In the genomic region with DNA sequence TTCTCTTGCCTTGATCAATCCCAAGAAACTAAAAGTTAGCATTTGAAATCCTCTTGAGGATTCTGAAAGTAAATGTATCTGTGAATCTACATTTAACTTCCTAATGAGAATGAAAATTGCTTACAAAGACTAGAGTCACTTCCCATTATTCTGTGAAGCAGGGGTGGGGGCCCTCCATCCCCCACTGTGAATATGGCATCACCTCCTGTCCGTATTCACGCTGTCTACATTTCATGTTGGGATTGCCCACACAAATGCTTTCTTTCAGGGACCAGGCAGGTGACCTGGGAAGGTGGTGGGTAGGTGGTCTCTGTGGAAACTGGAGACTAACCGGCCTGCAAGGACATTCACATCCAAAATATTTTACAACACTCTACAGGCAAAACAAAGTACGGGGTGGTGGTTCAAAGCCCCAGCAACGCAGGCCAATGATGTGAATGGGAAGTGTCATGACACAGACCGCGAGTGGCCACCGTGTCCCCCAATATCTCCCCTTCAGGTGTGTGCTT, we compare ENCODE assay signal across 25 cellular contexts. TPM values are rescaled to one million over a fixed set of nuclear protein-coding genes. Genes with fewer than 3 reads are reported as not detected.
DNase-seq lines count a peak whose midpoint lies in the region; ATAC-seq, FAIRE-seq and TF ChIP-seq lines count a peak whose summit lies in the region.
"Had no signal": no experiment of that assay in that cellular context is flagged by ENCODE, and none has a peak within 500 bp of the region (broad histone marks: within the 10 kb centered on the region; RNA-seq: fewer than 3 reads in every experiment).

No MANE protein-coding gene starts in this region.

- H3K79me2 ChIP-seq in HepG2 (ENCODE audit: insufficient read depth, low read length): no peaks in the 10 kb centered on the region

- TF ChIP-seq CTCF in HepG2 (CRISPR knock-in tag; IDR thresholded peaks at IDR 0.05) (no peak), right lobe of liver (IDR thresholded peaks at IDR 0.05) (no peak), IMR-90 (conservative IDR thresholded peaks at IDR 0.05; ENCODE audit: low read depth, low read length) (no peak)

- FAIRE-seq in HepG2 (lab: Jason Lieb, UNC): no peak
- no peak for FAIRE-seq in GM19239 (lab: Jason Lieb, UNC)
- FAIRE-seq: A549, HTR-8/SVneo had no signal

- BruUV-seq in HepG2 (replicated peaks; lab: Mats Ljungman, UMichigan) (TSS peak; percentile 12), IMR-90 (replicated peaks; lab: Mats Ljungman, UMichigan) (TSS peak; percentile 39)

- no peak overlapping the region for H3K4me3 ChIP-seq in HepG2 (replicated peaks in 1 of 3; ENCODE audit: insufficient read depth in 1 of 3, low read depth in 2 of 3, low read length in 3 of 3)
- H3K4me3 ChIP-seq in right lobe of liver: no peak overlapping the region
- H3K4me3 ChIP-seq in IMR-90 (ENCODE audit: insufficient read depth, low read depth, low read length): no peak overlapping the region
- no peak overlapping the region for H3K4me3 ChIP-seq in effector memory CD4-positive, alpha-beta T cell (ENCODE audit: insufficient read depth, low read depth, low read length, poor library complexity, severe bottlenecking)
- H3K4me3 ChIP-seq: A549; BLaER1 treated with 17β-estradiol and CSF1 and Interleukin-3, amounts not matched to agents 10 nM and 100 nM; GM23338 had no signal

- no peak overlapping the region for H3K56ac ChIP-seq in IMR-90 (ENCODE audit: extremely low read depth, insufficient read depth, low read length)

- H2BK120ac ChIP-seq in IMR-90 (ENCODE audit: low read depth, low read length): no peak overlapping the region

- H3K9me3 ChIP-seq in HepG2 (ENCODE audit: low read length) (no peaks in the 10 kb centered on the region), right lobe of liver (no peaks in the 10 kb centered on the region), IMR-90 (ENCODE audit: control insufficient read depth, insufficient read depth, low read length) (no peaks in the 10 kb centered on the region)
- no peaks in the 10 kb centered on the region for H3K9me3 ChIP-seq in effector memory CD4-positive, alpha-beta T cell (ENCODE audit: control insufficient read depth, low read length)
- H3K9me3 ChIP-seq: A549; BLaER1 treated with 17β-estradiol and CSF1 and Interleukin-3, amounts not matched to agents 10 nM and 100 nM had no signal

- TF ChIP-seq POLR2A in HepG2 (IDR thresholded peaks at IDR 0.05; ENCODE audit: insufficient read depth in 1 of 2, low read depth in 2 of 2, low read length in 2 of 2) (no peak), right lobe of liver (IDR thresholded peaks at IDR 0.05) (no peak), IMR-90 (IDR thresholded peaks at IDR 0.05; ENCODE audit: low read depth, low read length) (no peak)

- no peak overlapping the region for H2AK9ac ChIP-seq in IMR-90 (replicated peaks; ENCODE audit: low read depth, low read length, poor library complexity)

- H3K14ac ChIP-seq in IMR-90 (replicated peaks; ENCODE audit: low read depth, low read length): no peak overlapping the region

- no peak overlapping the region for H2BK5ac ChIP-seq in IMR-90 (ENCODE audit: low read depth, low read length, poor library complexity, severe bottlenecking)

- dilution Hi-C loops in IMR-90 (cut with HindIII; ENCODE audit: low sequenced_read_pairs, unreplicated experiment): no loop called here

- H3K27me3 ChIP-seq in HepG2 (ENCODE audit: control insufficient read depth in 1 of 2, insufficient read depth in 2 of 2, low read length in 2 of 2) (no peaks in the 10 kb centered on the region), right lobe of liver (no peaks in the 10 kb centered on the region), IMR-90 (ENCODE audit: control insufficient read depth, insufficient read depth, low read length) (no peaks in the 10 kb centered on the region)
- H3K27me3 ChIP-seq in effector memory CD4-positive, alpha-beta T cell (replicated peaks; ENCODE audit: control insufficient read depth, insufficient read depth, low read length, poor library complexity, severe bottlenecking): no peaks in the 10 kb centered on the region
- H3K27me3 ChIP-seq: BLaER1 treated with 17β-estradiol and CSF1 and Interleukin-3, amounts not matched to agents 10 nM and 100 nM had no signal

- no peak overlapping the region for H2BK15ac ChIP-seq in IMR-90 (ENCODE audit: low read depth, low read length)

- no peak overlapping the region for H3K4me3 Mint-ChIP-seq in memory B cell
- H3K4me3 Mint-ChIP-seq in T-helper 2 cell treated with Interferon-gamma antibody and Interleukin-4, amounts not matched to agents 5 μg/mL and 100 μg/mL, for 36 hours: no peak overlapping the region
- H3K4me3 Mint-ChIP-seq: GM23338, H9, HFFc6, IgD-negative memory B cell had no signal

- no peak overlapping the region for H2BK20ac ChIP-seq in IMR-90 (ENCODE audit: low read depth, low read length)

- WGBS in HepG2 (ENCODE audit: low lambda C conversion rate): 98% methylated on average over 8 of the region's 8 CpGs
- WGBS in right lobe of liver (ENCODE audit: insufficient coverage, low coverage, low lambda C conversion rate, missing lambda C conversion rate): 81% methylated on average over 7 of the region's 8 CpGs
- no CpG with 5 or more reads among the region's 8 CpGs for WGBS in IMR-90 (ENCODE audit: extremely low coverage in 2 of 2, insufficient read length in 1 of 2), 2 experiments

- H4K5ac ChIP-seq in IMR-90 (ENCODE audit: low read depth, low read length): no peak overlapping the region

- intact Hi-C loops in HepG2 (cut with micrococcal nuclease; ENCODE audit: unreplicated experiment): no loop called here
- intact Hi-C loops in right lobe of liver (cut with DNase I): no loop called here
- intact Hi-C loops in IMR-90 (cut with micrococcal nuclease): no loop called here

- H3K36me3 Mint-ChIP-seq in memory B cell: peaks cover 35% of the 10 kb centered on the region
- peaks cover 18% of the 10 kb centered on the region for H3K36me3 Mint-ChIP-seq in T-helper 2 cell treated with Interferon-gamma antibody and Interleukin-4, amounts not matched to agents 5 μg/mL and 100 μg/mL, for 36 hours (ENCODE audit: low read depth)

- TF ChIP-seq RAD21 in HepG2 (CRISPR knock-in tag; IDR thresholded peaks at IDR 0.05) (no peak), IMR-90 (IDR thresholded peaks at IDR 0.05; ENCODE audit: low read length) (no peak)

- CTCF ChIA-PET in HepG2 (lab: Yijun Ruan, JAX; ENCODE audit: low intra/inter-chr PET ratio, low total read pairs): no interaction called here
- CTCF ChIA-PET in IMR-90 (lab: Yijun Ruan, JAX): no interaction called here

- no peak for DNase-seq in HepG2 (ENCODE audit: low spot score)
- no peak for DNase-seq in right lobe of liver
- DNase-seq in IMR-90: no peak
- no peak for DNase-seq in memory B cell (ENCODE audit: low spot score in 2 of 2)
- DNase-seq in T-helper 2 cell treated with Interferon-gamma antibody and Interleukin-4, amounts not matched to agents 5 μg/mL and 100 μg/mL, for 36 hours (ENCODE audit: low spot score): no peak
- DNase-seq in GM19239 (ENCODE audit: insufficient read length, low spot score): no peak
- no peak for DNase-seq in effector memory CD4-positive, alpha-beta T cell
- DNase-seq: AML-193; Calu3; CD8-positive, alpha-beta memory T cell; DMS153; H9; HFFc6; MM.1S; NCI-H2029 treated with DMSO at 0.1 percent for 48 hours; NCI-H446 treated with DMSO at 0.1 percent for 48 hours; NCI-H526 treated with DMSO at 0.1 percent for 48 hours; SHP77 had no signal

- H3K18ac ChIP-seq in IMR-90 (ENCODE audit: low read depth, low read length): no peak overlapping the region

- peaks cover 41 to 63% of the 10 kb centered on the region in 2 experiments for H3K36me3 ChIP-seq in HepG2 (replicated peaks in 1 of 2; ENCODE audit: control insufficient read depth in 1 of 2, insufficient read depth in 2 of 2, low read length in 2 of 2)
- peaks cover 0 to 33% (median 5%) of the 10 kb centered on the region in 4 donors for H3K36me3 ChIP-seq in right lobe of liver
- H3K36me3 ChIP-seq in IMR-90 (ENCODE audit: control insufficient read depth, insufficient read depth, low read length): peaks cover 36% of the 10 kb centered on the region
- peaks cover 20% of the 10 kb centered on the region for H3K36me3 ChIP-seq in effector memory CD4-positive, alpha-beta T cell (ENCODE audit: control insufficient read depth, insufficient read depth, low read length)

- no peaks in the 10 kb centered on the region for H3K27me3 Mint-ChIP-seq in memory B cell
- H3K27me3 Mint-ChIP-seq in T-helper 2 cell treated with Interferon-gamma antibody and Interleukin-4, amounts not matched to agents 5 μg/mL and 100 μg/mL, for 36 hours (ENCODE audit: low read depth): no peaks in the 10 kb centered on the region
- H3K27me3 Mint-ChIP-seq: CD8-positive, alpha-beta memory T cell; IgD-negative memory B cell had no signal

- H3K9ac ChIP-seq in HepG2 (ENCODE audit: insufficient read depth, low read depth, low read length): no peak overlapping the region
- no peak overlapping the region for H3K9ac ChIP-seq in IMR-90 (ENCODE audit: low read depth, low read length)
- H3K9ac ChIP-seq: BLaER1 treated with 17β-estradiol and CSF1 and Interleukin-3, amounts not matched to agents 10 nM and 100 nM; KMS-11 had no signal

- no peak overlapping the region for H3K23ac ChIP-seq in IMR-90 (ENCODE audit: low read depth, low read length)

- H3K4me2 ChIP-seq in HepG2 (ENCODE audit: low read depth, low read length): no peak overlapping the region
- no peak overlapping the region for H3K4me2 ChIP-seq in IMR-90 (ENCODE audit: low read depth, low read length)
- H3K4me2 ChIP-seq: A549, GM23338, KMS-11 had no signal

- H4K91ac ChIP-seq in IMR-90 (ENCODE audit: insufficient read depth, low read depth, low read length): no peak overlapping the region

- in situ Hi-C loops in HepG2 (cut with HindIII; ENCODE audit: extremely low pct_ligation_motif_present, low pct_unique_long_range_greater_than_20kb): no loop called here
- in situ Hi-C loops in IMR-90 (cut with MboI; ENCODE audit: low sequenced_read_pairs): no loop called here

- H2AK5ac ChIP-seq in IMR-90 (ENCODE audit: low read depth, low read length): no peak overlapping the region

- H3K9me1 ChIP-seq in IMR-90 (ENCODE audit: insufficient read depth, low read length): peaks cover 5% of the 10 kb centered on the region; the same call in 1 of the 2 replicates

- H3K4me1 ChIP-seq in HepG2 (ENCODE audit: insufficient read depth, low read length) (no peaks in the 10 kb centered on the region), right lobe of liver (peaks cover 0 to 16% (median 7%) of the 10 kb centered on the region in 4 donors), IMR-90 (ENCODE audit: control insufficient read depth, insufficient read depth, low read length) (no peaks in the 10 kb centered on the region)
- H3K4me1 ChIP-seq in effector memory CD4-positive, alpha-beta T cell (ENCODE audit: control insufficient read depth, insufficient read depth, low read length, poor library complexity, severe bottlenecking): no peaks in the 10 kb centered on the region
- H3K4me1 ChIP-seq: A549 had no signal

- POLR2A ChIA-PET in HepG2 (lab: Yijun Ruan, JAX): no interaction called here
- POLR2A ChIA-PET in IMR-90 (lab: Charles Lee; ENCODE audit: unreplicated experiment): no interaction called here

- ATAC-seq in HepG2 (no peak), right lobe of liver (no peak), IMR-90 (ENCODE audit: low read depth) (no peak), memory B cell (ENCODE audit: low read depth) (no peak)
- ATAC-seq: GM23338 had no signal

- peak overlapping the region; percentile 17 for H3K27ac Mint-ChIP-seq in memory B cell
- no peak overlapping the region for H3K27ac Mint-ChIP-seq in T-helper 2 cell treated with Interferon-gamma antibody and Interleukin-4, amounts not matched to agents 5 μg/mL and 100 μg/mL, for 36 hours
- H3K27ac Mint-ChIP-seq: GM23338, H9, HFFc6 had no signal

- H3K4me1 Mint-ChIP-seq in memory B cell: no peaks in the 10 kb centered on the region
- H3K4me1 Mint-ChIP-seq in T-helper 2 cell treated with Interferon-gamma antibody and Interleukin-4, amounts not matched to agents 5 μg/mL and 100 μg/mL, for 36 hours (ENCODE audit: low read depth): no peaks in the 10 kb centered on the region
- H3K4me1 Mint-ChIP-seq: CD8-positive, alpha-beta memory T cell; GM23338; H9 had no signal

- H3K4ac ChIP-seq in IMR-90 (ENCODE audit: low read depth, low read length): no peak overlapping the region

- no peaks in the 10 kb centered on the region for H3K9me3 Mint-ChIP-seq in memory B cell
- no peaks in the 10 kb centered on the region for H3K9me3 Mint-ChIP-seq in T-helper 2 cell treated with Interferon-gamma antibody and Interleukin-4, amounts not matched to agents 5 μg/mL and 100 μg/mL, for 36 hours
- H3K9me3 Mint-ChIP-seq: CD8-positive, alpha-beta memory T cell; GM23338; H9; HFFc6; IgD-negative memory B cell had no signal

- no peak overlapping the region for H4K8ac ChIP-seq in IMR-90 (ENCODE audit: low read depth in 2 of 2, low read length in 2 of 2)

- no peaks in the 10 kb centered on the region for H4K20me1 ChIP-seq in HepG2 (ENCODE audit: insufficient read depth, low read length)
- no peaks in the 10 kb centered on the region for H4K20me1 ChIP-seq in IMR-90 (ENCODE audit: insufficient read depth, low read length)
- H4K20me1 ChIP-seq: BLaER1 treated with 17β-estradiol and CSF1 and Interleukin-3, amounts not matched to agents 10 nM and 100 nM had no signal

- H2AFZ ChIP-seq in HepG2 (ENCODE audit: low read length) (no peak overlapping the region), IMR-90 (replicated peaks; ENCODE audit: low read length, poor library complexity) (no peak overlapping the region)
- H2AFZ ChIP-seq: GM23338 had no signal

- H3K79me1 ChIP-seq in IMR-90 (ENCODE audit: low read depth in 1 of 2, low read length in 2 of 2): no peaks in the 10 kb centered on the region

- no peak overlapping the region for H3K27ac ChIP-seq in HepG2 (ENCODE audit: extremely low read length, insufficient read depth, low read length)
- H3K27ac ChIP-seq in right lobe of liver: no peak overlapping the region
- H3K27ac ChIP-seq in IMR-90 (ENCODE audit: insufficient read depth, low read length): no peak overlapping the region
- no peak overlapping the region for H3K27ac ChIP-seq in effector memory CD4-positive, alpha-beta T cell (ENCODE audit: insufficient read depth, low read length, poor library complexity, severe bottlenecking)
- H3K27ac ChIP-seq: A549, KMS-11, RWPE1 had no signal

- TF ChIP-seq EP300 in HepG2 (IDR thresholded peaks at IDR 0.05; ENCODE audit: low read depth in 2 of 2, low read length in 2 of 2): no peak
- no peak for TF ChIP-seq EP300 in HepG2 (CRISPR knock-in tag; IDR thresholded peaks at IDR 0.05; ENCODE audit: borderline replicate concordance)

RNA-seq across cellular contexts. Expression of a gene that starts 30.4 kb away (rescaled TPM):
- 0.53 and 0.83 TPM in 2 replicates for total RNA-seq in HepG2 (2016; rRNA removed; fragmentation: Illumina TruSeq; extraction: Trizol)
- total RNA-seq in HepG2 (2016; cell fraction: cytosol; rRNA removed; fragmentation: Illumina TruSeq; extraction: Trizol; ENCODE audit: low read depth): under 0.01 and 0.09 TPM in 2 replicates
- total RNA-seq in HepG2 (2016; cell fraction: insoluble cytoplasmic fraction; rRNA removed; fragmentation: Illumina TruSeq; extraction: Trizol): 0.61 and 0.86 TPM in 2 replicates
- 0.25 and 0.31 TPM in 2 replicates for total RNA-seq in HepG2 (2016; cell fraction: membrane; rRNA removed; fragmentation: Illumina TruSeq; extraction: Trizol)
- total RNA-seq in HepG2 (2016; cell fraction: nucleus; rRNA removed; fragmentation: Illumina TruSeq; extraction: Trizol): 0.19 and 0.44 TPM in 2 replicates
- polyA plus RNA-seq in HepG2 (2011; rRNA removed): 0.09 and 0.16 TPM in 2 replicates
- 0.09 and 0.10 TPM in 2 replicates for polyA plus RNA-seq in HepG2 (2011; cell fraction: cytosol; rRNA removed)
- polyA plus RNA-seq in HepG2 (2011; cell fraction: nucleus; rRNA removed): 0.11 and 0.19 TPM in 2 replicates
- polyA plus RNA-seq in HepG2 (2012): 0.05 and 0.08 TPM in 2 replicates
- polyA plus RNA-seq in HepG2 (2016; cell fraction: cytosol; fragmentation: Illumina TruSeq; extraction: Trizol; ENCODE audit: low read depth): 0.06 and 0.08 TPM in 2 replicates
- 0.59 and 0.73 TPM in 2 replicates for polyA plus RNA-seq in HepG2 (2016; cell fraction: insoluble cytoplasmic fraction; fragmentation: Illumina TruSeq; extraction: Trizol; ENCODE audit: low read depth)
- polyA plus RNA-seq in HepG2 (2016; cell fraction: membrane; fragmentation: Illumina TruSeq; extraction: Trizol; ENCODE audit: low read depth): 0.10 and 0.11 TPM in 2 replicates
- polyA plus RNA-seq in HepG2 (2016; cell fraction: nucleus; fragmentation: Illumina TruSeq; extraction: Trizol; ENCODE audit: insufficient read depth, low read depth): 0.48 and 0.55 TPM in 2 replicates
- polyA minus RNA-seq in HepG2 (2011; rRNA and poly(A)+ RNA removed; ENCODE audit: low replicate concordance): 0.06 TPM in 1 of 2 replicates, not detected in the other
- 0.10 TPM in 1 of 2 replicates, not detected in the other for polyA minus RNA-seq in HepG2 (2011; cell fraction: cytosol; rRNA and poly(A)+ RNA removed)
- 0.12 and 0.13 TPM in 2 replicates for polyA minus RNA-seq in HepG2 (2011; cell fraction: nucleus; rRNA and poly(A)+ RNA removed)
- total RNA-seq in right lobe of liver: 1 to 10 TPM; 2.0 to 4.8 (median 4.2) TPM
- 4.2 and 4.5 TPM in 2 replicates for total RNA-seq in IMR-90 (2012; rRNA removed)
- polyA plus RNA-seq in IMR-90 (2012; rRNA removed): 1.5 and 2.0 TPM in 2 replicates
- polyA plus RNA-seq in IMR-90 (2012; cell fraction: cytosol; rRNA removed): 0.73 and 1.1 TPM in 2 replicates
- polyA plus RNA-seq in IMR-90 (2012; cell fraction: nucleus; rRNA removed; ENCODE audit: low replicate concordance): 0.39 and 1.7 TPM in 2 replicates
